ENCODE assay signal across 14 cellular contexts in the genomic region with DNA sequence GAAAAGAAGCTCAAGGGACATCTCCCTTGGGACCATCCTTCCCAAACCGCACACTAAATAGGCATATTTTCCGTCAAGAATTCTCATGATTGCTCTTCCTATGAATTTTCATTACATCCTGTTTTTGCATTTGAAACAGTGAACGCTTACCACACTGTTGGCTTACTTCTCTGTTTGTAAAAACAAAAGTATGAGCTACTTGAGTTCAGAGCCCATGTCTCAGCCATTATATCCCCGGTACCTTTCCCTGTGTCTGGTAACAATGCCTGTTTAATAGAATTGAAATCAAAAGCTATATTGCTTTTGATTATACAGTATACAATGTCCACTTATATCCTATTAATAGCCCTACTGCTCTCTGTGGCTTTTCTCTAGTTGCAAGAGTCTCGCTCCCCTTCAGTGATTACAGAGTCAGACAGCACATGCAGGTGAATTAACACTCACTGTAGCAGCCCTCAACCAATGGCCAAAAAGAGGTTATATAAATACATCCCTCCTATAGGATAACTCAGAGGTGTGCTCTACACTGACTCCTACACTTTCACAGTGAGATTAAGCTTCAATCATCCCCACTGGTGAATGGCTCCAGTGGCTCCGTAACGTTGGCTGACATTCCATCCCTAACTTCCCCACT.
"Had no signal": no experiment of that assay in that cellular context is flagged by ENCODE, and none has a peak within 500 bp of the region (broad histone marks: within the 10 kb centered on the region; RNA-seq: fewer than 3 reads in every experiment).

No MANE protein-coding gene starts in this region.

- H3K36me3 ChIP-seq: WERI-Rb-1 had no signal

- H3K4me3 ChIP-seq: skin epidermis had no signal

- H3K27ac ChIP-seq: epithelial cell of prostate, skin epidermis, WERI-Rb-1 had no signal

- DNase-seq: activated CD4-positive, alpha-beta memory T cell treated with anti-CD3 and anti-CD28 coated beads, Interleukin-2, amount 10 ng/mL, durations not matched to agents 7 days and 5 days; activated effector memory CD4-positive, alpha-beta T cell treated with Interleukin-2 at 50 U/mL for 16 hours; activated naive CD4-positive, alpha-beta T cell treated with anti-CD3 and anti-CD28 coated beads, Interleukin-2, amount 50 U/mL, for 16 hours; activated T-cell treated with anti-CD3 and anti-CD28 coated beads, Interleukin-2, amount 50 U/mL, for 4 hours; dermis blood vessel endothelial cell; head of caudate nucleus; kidney glomerular epithelial cell; nucleus accumbens; right cardiac atrium; stimulated activated naive CD8-positive, alpha-beta T cell treated with anti-CD3 and anti-CD28 coated beads, Interleukin-15, Interleukin-2, amounts not matched to agents 100 U/mL and 50 U/mL, for 24 hours; trophoblast cell; WERI-Rb-1 had no signal

- ATAC-seq: activated T-cell treated with anti-CD3 and anti-CD28 coated beads, Interleukin-2, amount 50 U/mL, for 4 hours; right cardiac atrium; stimulated activated naive CD8-positive, alpha-beta T cell treated with anti-CD3 and anti-CD28 coated beads, Interleukin-15, Interleukin-2, amounts not matched to agents 100 U/mL and 50 U/mL, for 24 hours had no signal
